In the genomic region with DNA sequence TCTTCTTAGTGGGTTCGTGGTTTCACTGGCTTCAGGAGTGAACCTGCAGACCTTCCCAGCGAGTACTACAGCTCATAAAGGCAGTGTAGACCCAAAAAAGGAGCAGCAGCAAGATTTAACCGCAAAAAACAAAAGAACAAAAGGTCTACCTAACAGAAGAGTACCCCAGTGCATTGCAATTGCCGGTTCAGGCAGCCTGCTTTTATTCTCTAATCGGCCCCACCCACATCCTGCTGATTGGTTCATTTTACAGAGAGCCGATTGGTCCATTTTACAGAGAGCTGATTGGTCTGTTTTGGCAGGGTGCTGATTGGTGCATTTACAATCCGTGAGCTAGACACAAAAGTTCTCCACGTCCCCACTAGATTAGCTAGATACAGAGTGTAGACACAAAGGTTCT, we compare ENCODE assay signal across 7 cellular contexts. TPM values are rescaled to one million over a fixed set of nuclear protein-coding genes. Genes with fewer than 3 reads are reported as not detected.
DNase-seq lines count a peak whose midpoint lies in the region; ATAC-seq and TF ChIP-seq lines count a peak whose summit lies in the region.
"Had no signal": no experiment of that assay in that cellular context is flagged by ENCODE, and none has a peak within 500 bp of the region (broad histone marks: within the 10 kb centered on the region; RNA-seq: fewer than 3 reads in every experiment).

No MANE protein-coding gene starts in this region.

- H3K9me3 Mint-ChIP-seq in HFFc6 (no peaks in the 10 kb centered on the region), osteocyte (ENCODE audit: unreplicated experiment) (no peaks in the 10 kb centered on the region)
- peaks cover 0 to 2% (median 0%) of the 10 kb centered on the region in 11 donors for H3K9me3 Mint-ChIP-seq in naive thymus-derived CD4-positive, alpha-beta T cell
- no peaks in the 10 kb centered on the region for H3K9me3 Mint-ChIP-seq in stimulated activated memory B cell treated with anti-CD40 and anti-IgM and Interleukin-4, amounts not matched to agents 10 μg/mL and 1 μg/mL and 100 μg/mL, for 72 hours

- H3K27ac Mint-ChIP-seq in HFFc6 (0 out of 2 replicates have a peak overlapping the region, but pooled peaks have one; percentile 18), osteocyte (ENCODE audit: unreplicated experiment) (no peak overlapping the region)
- H3K27ac Mint-ChIP-seq in naive thymus-derived CD4-positive, alpha-beta T cell, result peak overlapping the region in 7 of 9 donors; percentile 45 to 91 (median 80)
- H3K27ac Mint-ChIP-seq in stimulated activated memory B cell treated with anti-CD40 and anti-IgM and Interleukin-4, amounts not matched to agents 10 μg/mL and 1 μg/mL and 100 μg/mL, for 72 hours, result no peak overlapping the region

- H3K36me3 Mint-ChIP-seq in HFFc6 (ENCODE audit: low read depth) (no peaks in the 10 kb centered on the region), osteocyte (ENCODE audit: unreplicated experiment) (no peaks in the 10 kb centered on the region)
- H3K36me3 Mint-ChIP-seq in naive thymus-derived CD4-positive, alpha-beta T cell, result peaks cover 0 to 13% (median 3%) of the 10 kb centered on the region in 5 donors
- H3K36me3 Mint-ChIP-seq in stimulated activated memory B cell treated with anti-CD40 and anti-IgM and Interleukin-4, amounts not matched to agents 10 μg/mL and 1 μg/mL and 100 μg/mL, for 72 hours, result no peaks in the 10 kb centered on the region

- CTCF ChIA-PET in naive thymus-derived CD4-positive, alpha-beta T cell (lab: Charles Lee), result interaction anchor here (0.7 to 3.7 kb wide), 5 partner anchors 61 to 191 kb away, joined by 3 to 16 read pairs (median 3); a partner anchor contains a TSS

- no peak for TF ChIP-seq CTCF in HFFc6 (IDR thresholded peaks at IDR 0.05)
- no peak for TF ChIP-seq CTCF in osteocyte (IDR thresholded peaks at IDR 0.05)

- H3K9me3 ChIP-seq in naive thymus-derived CD4-positive, alpha-beta T cell (ENCODE audit: control insufficient read depth in 2 of 3, low read length in 3 of 3), result no peaks in the 10 kb centered on the region
- H3K9me3 ChIP-seq: adrenal gland had no signal

- peaks cover 0 to 11% (median 0%) of the 10 kb centered on the region in 3 experiments for H3K36me3 ChIP-seq in naive thymus-derived CD4-positive, alpha-beta T cell (ENCODE audit: control insufficient read depth in 2 of 3, insufficient read depth in 3 of 3, low read length in 3 of 3)
- H3K36me3 ChIP-seq: adrenal gland had no signal

- ATAC-seq in naive thymus-derived CD4-positive, alpha-beta T cell, result no peak
- no peak for ATAC-seq in HG03432 (IDR thresholded peaks at IDR 0.05; ENCODE audit: unreplicated experiment)
- ATAC-seq in stimulated activated memory B cell treated with anti-CD40 and anti-IgM and Interleukin-4, amounts not matched to agents 10 μg/mL and 1 μg/mL and 100 μg/mL, for 72 hours, result no peak

- H3K27me3 ChIP-seq in naive thymus-derived CD4-positive, alpha-beta T cell (ENCODE audit: control insufficient read depth in 2 of 2, insufficient read depth in 2 of 2, low read length in 2 of 2), result no peaks in the 10 kb centered on the region
- H3K27me3 ChIP-seq: adrenal gland had no signal

- peaks cover 2% of the 10 kb centered on the region; the same call in 1 of the 2 replicates for H3K27me3 Mint-ChIP-seq in HFFc6 (ENCODE audit: insufficient read depth)
- no peaks in the 10 kb centered on the region for H3K27me3 Mint-ChIP-seq in naive thymus-derived CD4-positive, alpha-beta T cell
- H3K27me3 Mint-ChIP-seq in osteocyte (ENCODE audit: unreplicated experiment), result no peaks in the 10 kb centered on the region
- no peaks in the 10 kb centered on the region for H3K27me3 Mint-ChIP-seq in stimulated activated memory B cell treated with anti-CD40 and anti-IgM and Interleukin-4, amounts not matched to agents 10 μg/mL and 1 μg/mL and 100 μg/mL, for 72 hours

- H3K4me3 ChIP-seq in naive thymus-derived CD4-positive, alpha-beta T cell (ENCODE audit: low read length), result no peak overlapping the region
- H3K4me3 ChIP-seq: adrenal gland had no signal

- peaks cover 28% of the 10 kb centered on the region for H3K4me1 Mint-ChIP-seq in HFFc6 (ENCODE audit: low read depth)
- H3K4me1 Mint-ChIP-seq in naive thymus-derived CD4-positive, alpha-beta T cell, result peaks cover 12 to 62% (median 45%) of the 10 kb centered on the region in 7 donors
- peaks cover 26% of the 10 kb centered on the region for H3K4me1 Mint-ChIP-seq in osteocyte (ENCODE audit: unreplicated experiment)
- H3K4me1 Mint-ChIP-seq in stimulated activated memory B cell treated with anti-CD40 and anti-IgM and Interleukin-4, amounts not matched to agents 10 μg/mL and 1 μg/mL and 100 μg/mL, for 72 hours, result peaks cover 38% of the 10 kb centered on the region

- H3K4me3 Mint-ChIP-seq in HFFc6 (no peak overlapping the region; the same call in 1 of the 2 replicates), osteocyte (ENCODE audit: unreplicated experiment) (no peak overlapping the region)
- H3K4me3 Mint-ChIP-seq in naive thymus-derived CD4-positive, alpha-beta T cell, result peak overlapping the region in 9 of 10 donors; percentile 16 to 95 (median 63)
- no peak overlapping the region for H3K4me3 Mint-ChIP-seq in stimulated activated memory B cell treated with anti-CD40 and anti-IgM and Interleukin-4, amounts not matched to agents 10 μg/mL and 1 μg/mL and 100 μg/mL, for 72 hours

- intact Hi-C loops in naive thymus-derived CD4-positive, alpha-beta T cell (cut with micrococcal nuclease), result loop anchor here in 1 of 2 donors (10.0 kb wide), 1 partner anchor 144 kb away; a partner anchor contains a TSS

- POLR2A ChIA-PET in naive thymus-derived CD4-positive, alpha-beta T cell (lab: Charles Lee), result interaction anchor here (0.6 to 5.3 kb wide), 6 partner anchors 24 to 758 kb away, joined by 3 to 48 read pairs (median 4); a partner anchor contains a TSS

- peaks cover 19 to 28% of the 10 kb centered on the region in 2 donors for H3K4me1 ChIP-seq in naive thymus-derived CD4-positive, alpha-beta T cell (ENCODE audit: control insufficient read depth in 2 of 2, insufficient read depth in 2 of 2, low read length in 2 of 2)

- DNase-seq in HFFc6 (no peak), T-helper 22 cell (ENCODE audit: low read depth) (peak; percentile 37), osteocyte (ENCODE audit: extremely low spot score, unreplicated experiment) (no peak)
- peak in 8 of 9 donors; percentile 47 to 80 (median 64) for DNase-seq in naive thymus-derived CD4-positive, alpha-beta T cell
- DNase-seq: adrenal gland had no signal

- no peak overlapping the region for H3K27ac ChIP-seq in naive thymus-derived CD4-positive, alpha-beta T cell (ENCODE audit: low read depth, low read length)
- H3K27ac ChIP-seq: adrenal gland had no signal

RNA-seq across cellular contexts. Expression of a gene that starts 2.0 kb away (rescaled TPM):
- total RNA-seq in HFFc6 (2021; fragmentation: NEBNext Ultra II Directional; extraction: Animal tissue kit (Norgen Biotek cat#: 25700)), result 10 to 100 TPM in 2 of 6 experiments, 1 to 10 TPM in 4; 8.0 to 10.7 (median 9.1) TPM
- total RNA-seq in naive thymus-derived CD4-positive, alpha-beta T cell, result 100 to 1,000 TPM; 270 to 601 (median 377) TPM
- polyA plus RNA-seq in naive thymus-derived CD4-positive, alpha-beta T cell, result 10 to 100 TPM; 34.8 to 35.0 TPM
- 19.4 and 23.6 TPM in 2 replicates for total RNA-seq in osteocyte

RNA-seq across cellular contexts. Expression of a gene that starts 4.5 kb away (rescaled TPM):
- total RNA-seq in HFFc6 (2021; fragmentation: NEBNext Ultra II Directional; extraction: Animal tissue kit (Norgen Biotek cat#: 25700)), result 10 to 100 TPM; 52.8 to 64.9 (median 60.5) TPM
- 10 to 100 TPM; 41.4 to 80.4 (median 70.0) TPM for total RNA-seq in naive thymus-derived CD4-positive, alpha-beta T cell
- polyA plus RNA-seq in naive thymus-derived CD4-positive, alpha-beta T cell, result 10 to 100 TPM; 11.6 to 13.2 TPM
- total RNA-seq in osteocyte, result 60.5 and 60.7 TPM in 2 replicates

RNA-seq across cellular contexts. Expression of a gene that starts 22.8 kb away (rescaled TPM):
- total RNA-seq in HFFc6 (2021; fragmentation: NEBNext Ultra II Directional; extraction: Animal tissue kit (Norgen Biotek cat#: 25700)), result 10 to 100 TPM; 15.3 to 19.1 (median 17.4) TPM
- 10 to 100 TPM; 10.4 to 32.0 (median 25.5) TPM for total RNA-seq in naive thymus-derived CD4-positive, alpha-beta T cell
- polyA plus RNA-seq in naive thymus-derived CD4-positive, alpha-beta T cell, result 10 to 100 TPM; 43.2 to 73.9 TPM
- total RNA-seq in osteocyte, result 15.3 and 19.4 TPM in 2 replicates

RNA-seq across cellular contexts. Expression of a gene that starts 31.2 kb away (rescaled TPM):
- total RNA-seq in HFFc6 (2021; fragmentation: NEBNext Ultra II Directional; extraction: Animal tissue kit (Norgen Biotek cat#: 25700)), result not detected
- 1 to 10 TPM in 2 of 5 experiments, under 1 TPM in 2, not detected in 1; 0.22 to 5.2 (median 1.4) TPM for total RNA-seq in naive thymus-derived CD4-positive, alpha-beta T cell
- polyA plus RNA-seq in naive thymus-derived CD4-positive, alpha-beta T cell, result not detected
- total RNA-seq in osteocyte, result 0.55 and 0.99 TPM in 2 replicates

RNA-seq across cellular contexts. Expression of a gene that starts 31.3 kb away (rescaled TPM):
- total RNA-seq in HFFc6 (2021; fragmentation: NEBNext Ultra II Directional; extraction: Animal tissue kit (Norgen Biotek cat#: 25700)), result under 1 TPM; 0.31 to 0.92 (median 0.62) TPM
- 10 to 100 TPM in 2 of 5 experiments, 1 to 10 TPM in 3; 2.6 to 68.0 (median 3.4) TPM for total RNA-seq in naive thymus-derived CD4-positive, alpha-beta T cell
- polyA plus RNA-seq in naive thymus-derived CD4-positive, alpha-beta T cell, result 1 to 10 TPM; 1.2 to 4.4 TPM
- 11.0 and 12.8 TPM in 2 replicates for total RNA-seq in osteocyte

Comparison
In these comparisons a context has a peak if more than half of its experiments do, and no peak if none do; other contexts are left out.
1. DNase-seq: peak in T-helper 22 cell (single experiment) and naive thymus-derived CD4-positive, alpha-beta T cell (8 of 9); none in HFFc6 (single experiment) and osteocyte (single experiment).
2. H3K27ac Mint-ChIP-seq: peak in HFFc6 (single experiment) and naive thymus-derived CD4-positive, alpha-beta T cell (7 of 9); none in osteocyte (single experiment) and stimulated activated memory B cell treated with anti-CD40 and anti-IgM and Interleukin-4, amounts not matched to agents 10 μg/mL and 1 μg/mL and 100 μg/mL, for 72 hours (single experiment).
3. H3K4me3 Mint-ChIP-seq: peak in naive thymus-derived CD4-positive, alpha-beta T cell (9 of 10); none in HFFc6 (single experiment), osteocyte (single experiment) and stimulated activated memory B cell treated with anti-CD40 and anti-IgM and Interleukin-4, amounts not matched to agents 10 μg/mL and 1 μg/mL and 100 μg/mL, for 72 hours (single experiment).
4. RNA of a gene that starts 2.0 kb away (total RNA-seq): 270 to 601 TPM in naive thymus-derived CD4-positive, alpha-beta T cell; 19.4 to 23.6 TPM in osteocyte and 8.0 to 10.7 TPM in HFFc6; every median in the first group is over 10 times any median in the second.